In the genomic region with DNA sequence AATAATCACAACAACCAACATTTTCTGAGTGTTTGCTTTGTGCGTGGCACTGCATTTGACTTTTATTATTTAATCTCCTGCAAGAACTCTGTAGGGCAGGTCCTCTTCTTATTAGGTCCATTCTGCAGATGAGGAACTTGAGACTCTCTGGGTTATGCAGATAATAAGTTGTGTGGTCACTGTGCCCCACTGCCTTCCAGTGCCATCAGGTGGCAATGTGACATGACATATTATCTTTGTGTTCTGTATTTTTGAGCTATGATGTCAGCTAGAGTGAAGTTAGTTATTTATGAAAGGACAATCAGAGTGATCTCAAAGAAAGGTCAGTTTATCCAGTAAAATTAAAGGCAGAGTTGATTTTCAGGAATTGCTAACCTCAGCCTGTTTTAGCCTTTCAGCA, we compare ENCODE assay signal across 18 cellular contexts.
"Had no signal": no experiment of that assay in that cellular context is flagged by ENCODE, and none has a peak within 500 bp of the region (broad histone marks: within the 10 kb centered on the region; RNA-seq: fewer than 3 reads in every experiment).

No MANE protein-coding gene starts in this region.

- H3K27ac ChIP-seq: body of pancreas, lower lobe of right lung, transverse colon, uterus had no signal

- H3K4me3 Mint-ChIP-seq: activated CD4-positive, alpha-beta T cell treated with anti-CD3 and anti-CD28 coated beads, Interleukin-2, amount 10 ng/mL, durations not matched to agents 24 days and 14 days; activated CD8-positive, alpha-beta T cell treated with anti-CD3 and anti-CD28 coated beads, Interleukin-2, amount 10 ng/mL, durations not matched to agents 7 days and 5 days; activated naive CD4-positive, alpha-beta T cell treated with anti-CD3 and anti-CD28 coated beads for 36 hours; activated T-cell treated with anti-CD3 and anti-CD28 coated beads, Interleukin-2, amount 50 U/mL, for 24 hours; mesothelial cell of epicardium; nephron; stimulated activated naive CD8-positive, alpha-beta T cell treated with anti-CD3 and anti-CD28 coated beads, Interleukin-15, Interleukin-2, amounts not matched to agents 100 ng/mL and 50 ng/mL, for 24 hours had no signal

- H3K36me3 ChIP-seq: lower lobe of right lung, transverse colon, uterus had no signal

- H3K9me3 Mint-ChIP-seq: activated CD4-positive, alpha-beta T cell treated with anti-CD3 and anti-CD28 coated beads, Interleukin-2, amount 10 ng/mL, durations not matched to agents 24 days and 14 days; activated naive CD4-positive, alpha-beta T cell treated with anti-CD3 and anti-CD28 coated beads for 36 hours; activated T-cell treated with anti-CD3 and anti-CD28 coated beads, Interleukin-2, amount 50 U/mL, for 24 hours; mesothelial cell of epicardium; nephron had no signal

- H3K27ac Mint-ChIP-seq: activated CD4-positive, alpha-beta T cell treated with anti-CD3 and anti-CD28 coated beads, Interleukin-2, amount 10 ng/mL, durations not matched to agents 24 days and 14 days; activated CD8-positive, alpha-beta T cell treated with anti-CD3 and anti-CD28 coated beads, Interleukin-2, amount 10 ng/mL, durations not matched to agents 7 days and 5 days; activated naive CD4-positive, alpha-beta T cell treated with anti-CD3 and anti-CD28 coated beads for 36 hours; activated T-cell treated with anti-CD3 and anti-CD28 coated beads, Interleukin-2, amount 50 U/mL, for 24 hours; mesothelial cell of epicardium; nephron; stimulated activated naive CD8-positive, alpha-beta T cell treated with anti-CD3 and anti-CD28 coated beads, Interleukin-15, Interleukin-2, amounts not matched to agents 100 ng/mL and 50 ng/mL, for 24 hours had no signal

- H3K9me3 ChIP-seq: body of pancreas, lower lobe of right lung, transverse colon, uterus had no signal

- H3K4me3 ChIP-seq: body of pancreas, dorsolateral prefrontal cortex, lower lobe of right lung, transverse colon, uterus had no signal

- H3K27me3 Mint-ChIP-seq: activated CD4-positive, alpha-beta T cell treated with anti-CD3 and anti-CD28 coated beads, Interleukin-2, amount 10 ng/mL, durations not matched to agents 24 days and 14 days; activated T-cell treated with anti-CD3 and anti-CD28 coated beads, Interleukin-2, amount 50 U/mL, for 24 hours; stimulated activated naive CD8-positive, alpha-beta T cell treated with anti-CD3 and anti-CD28 coated beads, Interleukin-15, Interleukin-2, amounts not matched to agents 100 ng/mL and 50 ng/mL, for 24 hours had no signal

- ATAC-seq: activated CD8-positive, alpha-beta T cell treated with anti-CD3 and anti-CD28 coated beads, Interleukin-2, amount 10 ng/mL, durations not matched to agents 7 days and 5 days; body of pancreas; left colon had no signal

- H3K4me1 ChIP-seq: body of pancreas, lower lobe of right lung, uterus had no signal

- DNase-seq: activated CD4-positive, alpha-beta T cell treated with anti-CD3 and anti-CD28 coated beads, Interleukin-2, amount 10 ng/mL, durations not matched to agents 24 days and 14 days; activated CD8-positive, alpha-beta T cell treated with anti-CD3 and anti-CD28 coated beads, Interleukin-2, amount 10 ng/mL, durations not matched to agents 7 days and 5 days; activated naive CD4-positive, alpha-beta T cell treated with anti-CD3 and anti-CD28 coated beads for 36 hours; activated T-cell treated with anti-CD3 and anti-CD28 coated beads, Interleukin-2, amount 50 U/mL, for 24 hours; body of pancreas; caudate nucleus; dorsolateral prefrontal cortex; foreskin fibroblast; hippocampal formation; left colon; lower lobe of right lung; posterior cingulate gyrus; stimulated activated CD8-positive, alpha-beta memory T cell treated with anti-CD3 and anti-CD28 coated beads, Interleukin-4, amount 100 ng/mL, for 48 hours; transverse colon; uterus had no signal

- H3K4me1 Mint-ChIP-seq: activated CD4-positive, alpha-beta T cell treated with anti-CD3 and anti-CD28 coated beads, Interleukin-2, amount 10 ng/mL, durations not matched to agents 24 days and 14 days; mesothelial cell of epicardium; nephron had no signal

- H3K36me3 Mint-ChIP-seq: mesothelial cell of epicardium had no signal

- H3K27me3 ChIP-seq: dorsolateral prefrontal cortex, transverse colon, uterus had no signal
